In genomic region chr15:47218295-47218694, GRCh38 we compare ENCODE assay signal across 12 cellular contexts.
DNase-seq lines count a peak whose midpoint lies in the region; ATAC-seq, FAIRE-seq and TF ChIP-seq lines count a peak whose summit lies in the region.
"Had no signal": no experiment of that assay in that cellular context is flagged by ENCODE, and none has a peak within 500 bp of the region (broad histone marks: within the 10 kb centered on the region; RNA-seq: fewer than 3 reads in every experiment).

No MANE protein-coding gene starts in this region.

- H3K36me3 ChIP-seq in astrocyte (ENCODE audit: insufficient read depth, low read length), result no peaks in the 10 kb centered on the region
- no peaks in the 10 kb centered on the region for H3K36me3 ChIP-seq in effector memory CD4-positive, alpha-beta T cell (ENCODE audit: control insufficient read depth, insufficient read depth, low read length)

- no peak for ATAC-seq in HG03439 (IDR thresholded peaks at IDR 0.05; ENCODE audit: unreplicated experiment)
- ATAC-seq: A549; CD8-positive, alpha-beta T cell; GM23338 had no signal

- peak; percentile 43 for DNase-seq in DMS79 treated with DMSO at 0.1 percent for 48 hours (lab: John Stamatoyannopoulos, UW)
- DNase-seq in astrocyte (ENCODE audit: low read depth), result peak; percentile 2
- DNase-seq in fibroblast of the aortic adventitia (ENCODE audit: low read depth), result peak; percentile 6
- DNase-seq in NCI-H2107 treated with DMSO at 0.1 percent for 48 hours (lab: John Stamatoyannopoulos, UW; ENCODE audit: unreplicated experiment), result no peak
- no peak for DNase-seq in effector memory CD4-positive, alpha-beta T cell
- DNase-seq: Caco-2; CD8-positive, alpha-beta T cell; H7 had no signal

- no peaks in the 10 kb centered on the region for H3K79me2 ChIP-seq in astrocyte (ENCODE audit: insufficient read depth, low read length)

- H3K4me1 Mint-ChIP-seq in astrocyte (ENCODE audit: low read depth, unreplicated experiment), result no peaks in the 10 kb centered on the region
- H3K4me1 Mint-ChIP-seq: CD14-positive monocyte had no signal

- no peak overlapping the region for H3K27ac Mint-ChIP-seq in astrocyte (ENCODE audit: unreplicated experiment)
- H3K27ac Mint-ChIP-seq: CD14-positive monocyte; CD8-positive, alpha-beta T cell; GM23338 had no signal

- H3K4me3 Mint-ChIP-seq in astrocyte (ENCODE audit: unreplicated experiment), result no peak overlapping the region
- H3K4me3 Mint-ChIP-seq: CD14-positive monocyte; CD8-positive, alpha-beta T cell; GM23338 had no signal

- FAIRE-seq in astrocyte (lab: Jason Lieb, UNC), result no peak
- FAIRE-seq: A549 had no signal

- H4K20me1 ChIP-seq in astrocyte (ENCODE audit: insufficient read depth, low read length), result no peaks in the 10 kb centered on the region

- no peak for TF ChIP-seq CTCF in astrocyte (IDR thresholded peaks at IDR 0.05; ENCODE audit: insufficient read depth, low read depth, low read length)
- TF ChIP-seq CTCF in fibroblast of the aortic adventitia (IDR thresholded peaks at IDR 0.05; ENCODE audit: insufficient read depth, low read length), result no peak

- H3K9ac ChIP-seq in astrocyte (ENCODE audit: low read length), result no peak overlapping the region

- no peak overlapping the region for H3K4me2 ChIP-seq in astrocyte (ENCODE audit: low read length)
- H3K4me2 ChIP-seq: A549, GM23338 had no signal

- H3K27ac ChIP-seq in astrocyte (ENCODE audit: low read depth, low read length), result no peak overlapping the region
- H3K27ac ChIP-seq in effector memory CD4-positive, alpha-beta T cell (ENCODE audit: insufficient read depth, low read length, poor library complexity, severe bottlenecking), result no peak overlapping the region
- H3K27ac ChIP-seq: A549 had no signal

- no peaks in the 10 kb centered on the region for H3K36me3 Mint-ChIP-seq in astrocyte (ENCODE audit: low read depth, unreplicated experiment)
- H3K36me3 Mint-ChIP-seq: CD14-positive monocyte; CD8-positive, alpha-beta T cell had no signal

- no peaks in the 10 kb centered on the region for H3K27me3 ChIP-seq in astrocyte (ENCODE audit: insufficient read depth, low read length)
- H3K27me3 ChIP-seq in effector memory CD4-positive, alpha-beta T cell (replicated peaks; ENCODE audit: control insufficient read depth, insufficient read depth, low read length, poor library complexity, severe bottlenecking), result no peaks in the 10 kb centered on the region

- no peaks in the 10 kb centered on the region for H3K9me3 ChIP-seq in astrocyte (ENCODE audit: insufficient read depth, low read depth, low read length)
- H3K9me3 ChIP-seq in effector memory CD4-positive, alpha-beta T cell (ENCODE audit: control insufficient read depth, low read length), result no peaks in the 10 kb centered on the region
- H3K9me3 ChIP-seq: A549, Caco-2 had no signal

- H3K27me3 Mint-ChIP-seq in astrocyte (ENCODE audit: low read depth, unreplicated experiment), result peaks cover 2% of the 10 kb centered on the region

- H3K9me3 Mint-ChIP-seq in astrocyte (ENCODE audit: unreplicated experiment), result no peaks in the 10 kb centered on the region
- H3K9me3 Mint-ChIP-seq: GM23338 had no signal

- no peaks in the 10 kb centered on the region for H3K4me1 ChIP-seq in astrocyte (ENCODE audit: insufficient read depth, low read length)
- no peaks in the 10 kb centered on the region for H3K4me1 ChIP-seq in effector memory CD4-positive, alpha-beta T cell (ENCODE audit: control insufficient read depth, insufficient read depth, low read length, poor library complexity, severe bottlenecking)
- H3K4me1 ChIP-seq: A549, Caco-2 had no signal

- H3K4me3 ChIP-seq in astrocyte (ENCODE audit: insufficient read depth, low read depth, low read length) (no peak overlapping the region), fibroblast of the aortic adventitia (ENCODE audit: low read depth, low read length) (no peak overlapping the region)
- no peak overlapping the region for H3K4me3 ChIP-seq in effector memory CD4-positive, alpha-beta T cell (ENCODE audit: insufficient read depth, low read depth, low read length, poor library complexity, severe bottlenecking)
- H3K4me3 ChIP-seq: A549, GM23338 had no signal

- no peak overlapping the region for H2AFZ ChIP-seq in astrocyte (ENCODE audit: low read depth, low read length)
- H2AFZ ChIP-seq: GM23338 had no signal

Comparison
In these comparisons a context has a peak if more than half of its experiments do, and no peak if none do; other contexts are left out.
1. DNase-seq: peak in DMS79 treated with DMSO at 0.1 percent for 48 hours (single experiment), astrocyte (single experiment) and fibroblast of the aortic adventitia (single experiment); none in NCI-H2107 treated with DMSO at 0.1 percent for 48 hours (single experiment) and effector memory CD4-positive, alpha-beta T cell (0 of 3).